10 cellular contexts compared by ENCODE assay signal in genomic region chr10:69338547-69339450, GRCh38.
DNase-seq lines count a peak whose midpoint lies in the region; ATAC-seq, FAIRE-seq and TF ChIP-seq lines count a peak whose summit lies in the region.
"Had no signal": no experiment of that assay in that cellular context is flagged by ENCODE, and none has a peak within 500 bp of the region (broad histone marks: within the 10 kb centered on the region; RNA-seq: fewer than 3 reads in every experiment).

No MANE protein-coding gene starts in this region.

- H4K8ac ChIP-seq in H1 (ENCODE audit: extremely low read depth, insufficient read depth, low read length) (no peak overlapping the region), neuronal stem cell (ENCODE audit: low read depth, low read length) (no peak overlapping the region)

- peak overlapping the region; percentile 23; the same call in 1 of the 2 replicates for H2BK20ac ChIP-seq in H1 (ENCODE audit: low read length)

- H3K9ac ChIP-seq in BLaER1 = peak overlapping the region; percentile 50
- H3K9ac ChIP-seq in H1 (replicated peaks in 1 of 4; ENCODE audit: extremely low read depth in 1 of 4, low read depth in 3 of 4, low read length in 3 of 4) = peak overlapping the region in 1 of 4 experiments; percentile 13; a peak in 1 of 7 replicates
- no peak overlapping the region for H3K9ac ChIP-seq in neuronal stem cell (ENCODE audit: low read depth, low read length, poor library complexity)

- TF ChIP-seq EP300 in H1 (IDR thresholded peaks at IDR 0.05; ENCODE audit: borderline replicate concordance in 1 of 2, low read depth in 2 of 2, low read length in 2 of 2) = no peak

- no peaks in the 10 kb centered on the region for H3K9me3 ChIP-seq in BLaER1
- no peaks in the 10 kb centered on the region; a peak in 1 of 4 replicates for H3K9me3 ChIP-seq in H1 (ENCODE audit: insufficient read depth in 2 of 2, low read depth in 1 of 2, low read length in 1 of 2)
- H3K9me3 ChIP-seq in neuronal stem cell (replicated peaks in 1 of 2; ENCODE audit: control insufficient read depth in 2 of 2, insufficient read depth in 1 of 2, low read depth in 1 of 2, low read length in 2 of 2) = no peaks in the 10 kb centered on the region

- no peak overlapping the region for H3K56ac ChIP-seq in H1 (replicated peaks; ENCODE audit: insufficient read length, low read depth, low read length)

- no peak overlapping the region for H3K4me3 ChIP-seq in BLaER1
- H3K4me3 ChIP-seq in H1 (ENCODE audit: extremely low read depth in 1 of 4, insufficient read depth in 2 of 4, low read depth in 3 of 4, low read length in 4 of 4) = no peak overlapping the region
- H3K4me3 ChIP-seq in neuronal stem cell (ENCODE audit: low read length in 2 of 2) = no peak overlapping the region

- peak overlapping the region; percentile 99 for H2AK5ac ChIP-seq in H1 (ENCODE audit: low read depth, low read length)
- no peak overlapping the region for H2AK5ac ChIP-seq in neuronal stem cell (ENCODE audit: low read depth, low read length)

- ATAC-seq in GM18867 (IDR thresholded peaks at IDR 0.05; ENCODE audit: unreplicated experiment) = no peak

- no peak for DNase-seq in H1 (ENCODE audit: low read depth in 1 of 2, low spot score in 2 of 2)
- no peak for DNase-seq in neuronal stem cell (ENCODE audit: low spot score)
- no peak for DNase-seq in DMS 273 treated with DMSO at 0.1 percent for 48 hours (lab: John Stamatoyannopoulos, UW)
- no peak for DNase-seq in erythroblast (lab: John Stamatoyannopoulos, UW)
- no peak for DNase-seq in SIG-M5 treated with dmso at 0.1 percent for 504 hours (lab: John Stamatoyannopoulos, UW; ENCODE audit: unreplicated experiment)
- DNase-seq: NCI-H526 treated with DMSO at 0.1 percent for 48 hours had no signal

- H2BK15ac ChIP-seq in H1 (ENCODE audit: low read length) = peak overlapping the region; percentile 74; the same call in 1 of the 2 replicates
- no peak overlapping the region for H2BK15ac ChIP-seq in neuronal stem cell (ENCODE audit: low read length)

- peak overlapping the region; percentile 95 for H2BK5ac ChIP-seq in H1 (ENCODE audit: low read depth, low read length)
- no peak overlapping the region for H2BK5ac ChIP-seq in neuronal stem cell (ENCODE audit: low read length)

- H2BK120ac ChIP-seq in H1 (replicated peaks; ENCODE audit: low read depth, low read length) = peak overlapping the region; percentile 56
- H2BK120ac ChIP-seq in neuronal stem cell (ENCODE audit: low read depth, low read length) = no peak overlapping the region

- peak overlapping the region in 1 of 4 donors; percentile 9 for H3K4me3 Mint-ChIP-seq in IgD-negative memory B cell

- H4K20me1 ChIP-seq in BLaER1 (peaks cover 42% of the 10 kb centered on the region), H1 (replicated peaks in 1 of 2; ENCODE audit: control insufficient read depth in 1 of 2, insufficient read depth in 2 of 2, low read length in 2 of 2) (no peaks in the 10 kb centered on the region)

- no peak for FAIRE-seq in H1 (lab: Jason Lieb, UNC)
- FAIRE-seq: G401.6 had no signal

- no peak for TF ChIP-seq CTCF in H1 (IDR thresholded peaks at IDR 0.05; ENCODE audit: control extremely low read depth in 1 of 3, insufficient read depth in 1 of 3, low read depth in 1 of 3, low read length in 3 of 3)

- H3K14ac ChIP-seq in H1 (ENCODE audit: insufficient read length) = no peak overlapping the region
- H3K14ac ChIP-seq in neuronal stem cell (ENCODE audit: low read length) = no peak overlapping the region

- peak overlapping the region; percentile 69 for H3K27ac ChIP-seq in BLaER1
- H3K27ac ChIP-seq in H1 (ENCODE audit: low read depth, low read length) = peak overlapping the region; percentile 61; the same call in 1 of the 2 replicates
- no peak overlapping the region for H3K27ac ChIP-seq in neuronal stem cell (replicated peaks; ENCODE audit: low read length)

- H3K9me3 Mint-ChIP-seq in IgD-negative memory B cell = no peaks in the 10 kb centered on the region

- no peak overlapping the region for H3K4ac ChIP-seq in H1 (replicated peaks; ENCODE audit: insufficient read length, low read depth, low read length)
- H3K4ac ChIP-seq in neuronal stem cell (ENCODE audit: low read length) = no peak overlapping the region

- H4K5ac ChIP-seq in H1 (ENCODE audit: insufficient read length, low read depth, low read length) = peak overlapping the region; percentile 35

- H3K36me3 ChIP-seq in BLaER1 (no peaks in the 10 kb centered on the region), H1 (ENCODE audit: control insufficient read depth in 2 of 4, insufficient read depth in 4 of 4, low read length in 3 of 4) (peaks cover 0 to 4% (median 0%) of the 10 kb centered on the region in 4 experiments; a peak in 3 of 8 replicates), neuronal stem cell (replicated peaks in 1 of 2; ENCODE audit: control insufficient read depth in 2 of 2, insufficient read depth in 2 of 2, low read length in 2 of 2) (peaks cover 0 to 2% of the 10 kb centered on the region in 2 donors)

- H3K79me1 ChIP-seq in H1 (ENCODE audit: low read depth, low read length) = peaks cover 34% of the 10 kb centered on the region; the same call in 1 of the 2 replicates
- H3K79me1 ChIP-seq in neuronal stem cell (ENCODE audit: low read depth, low read length) = peaks cover 8% of the 10 kb centered on the region

- TF ChIP-seq POLR2A in H1 (IDR thresholded peaks at IDR 0.05; ENCODE audit: control extremely low read depth in 1 of 2, low read depth in 2 of 2, low read length in 2 of 2) = no peak
- no peak for TF ChIP-seq POLR2A in erythroblast (IDR thresholded peaks at IDR 0.05; ENCODE audit: low read length)

- H3K23ac ChIP-seq in H1 (ENCODE audit: insufficient read length) (no peak overlapping the region), neuronal stem cell (ENCODE audit: low read depth, low read length, poor library complexity) (no peak overlapping the region)

- H3K23me2 ChIP-seq in H1 (ENCODE audit: low read depth, low read length) = peaks cover 3% of the 10 kb centered on the region; the same call in 1 of the 2 replicates

- peaks cover 8% of the 10 kb centered on the region for H3K36me3 Mint-ChIP-seq in IgD-negative memory B cell

- CTCF ChIA-PET in H1 (lab: Charles Lee; ENCODE audit: partially characterized antibody) = interaction anchor here (0.7 to 2.8 kb wide), 10 partner anchors 9 to 78 kb away, joined by 3 to 9 read pairs (median 4); no protein-coding TSS in a partner anchor

- H3K4me1 Mint-ChIP-seq in IgD-negative memory B cell = peaks cover 41 to 56% (median 56%) of the 10 kb centered on the region in 3 donors

- H2BK12ac ChIP-seq in H1 (ENCODE audit: low read depth, low read length) (peak overlapping the region; percentile 84), neuronal stem cell (ENCODE audit: low read length) (no peak overlapping the region)

- peak overlapping the region; percentile 98 for H3K18ac ChIP-seq in H1 (ENCODE audit: extremely low read depth, low read length)
- peak overlapping the region; percentile 84 for H3K18ac ChIP-seq in neuronal stem cell (ENCODE audit: low read length)

- H4K91ac ChIP-seq in H1 (replicated peaks; ENCODE audit: insufficient read length, low read length) (peak overlapping the region; percentile 90), neuronal stem cell (ENCODE audit: low read depth, low read length, poor library complexity) (no peak overlapping the region)

- POLR2A ChIA-PET in H1 (lab: Charles Lee; ENCODE audit: partially characterized antibody) = interaction anchor here (0.6 to 1.8 kb wide), 7 partner anchors 9 to 21 kb away, joined by 3 to 6 read pairs (median 3); no protein-coding TSS in a partner anchor

- H2AFZ ChIP-seq in H1 (ENCODE audit: low read length) (no peak overlapping the region), neuronal stem cell (ENCODE audit: low read length) (peak overlapping the region; percentile 11)

- TF ChIP-seq RAD21 in H1 (IDR thresholded peaks at IDR 0.05 in 1 of 2, conservative IDR thresholded peaks at IDR 0.05 in 1 of 2; ENCODE audit: low read depth in 2 of 2, low read length in 2 of 2) = no peak

- 82% methylated on average over 9 of the region's 9 CpGs; no CpG with 5 or more reads in 1 of the 2 experiments for WGBS in H1 (ENCODE audit: extremely low coverage in 1 of 2, insufficient coverage in 1 of 2, insufficient read length in 1 of 2, insufficient replicate concordance in 2 of 2, low coverage in 1 of 2, low lambda C conversion rate in 2 of 2, missing lambda C conversion rate in 1 of 2), 2 experiments
- no CpG with 5 or more reads among the region's 9 CpGs for WGBS in neuronal stem cell (ENCODE audit: extremely low coverage in 2 of 2, insufficient read length in 2 of 2, insufficient replicate concordance in 1 of 2), 2 donors

- H3K4me2 ChIP-seq in BLaER1 (peak overlapping the region; percentile 71), H1 (ENCODE audit: insufficient read depth in 1 of 2, low read depth in 2 of 2, low read length in 2 of 2) (no peak overlapping the region; a peak in 1 of 4 replicates), neuronal stem cell (ENCODE audit: insufficient read depth, low read length, poor library complexity, severe bottlenecking) (no peak overlapping the region)

- H3K27me3 ChIP-seq in BLaER1 (no peaks in the 10 kb centered on the region), H1 (replicated peaks in 1 of 4; ENCODE audit: control insufficient read depth in 3 of 4, extremely low read depth in 1 of 4, insufficient read depth in 3 of 4, low read length in 3 of 4) (no peaks in the 10 kb centered on the region), neuronal stem cell (ENCODE audit: control insufficient read depth in 3 of 3, insufficient read depth in 3 of 3, low read depth in 1 of 3, low read length in 3 of 3) (no peaks in the 10 kb centered on the region)

- peak overlapping the region in 2 of 3 donors; percentile 3 to 18 for H3K27ac Mint-ChIP-seq in IgD-negative memory B cell

- H3K4me1 ChIP-seq in BLaER1 (peaks cover 92% of the 10 kb centered on the region), H1 (replicated peaks in 1 of 4; ENCODE audit: control insufficient read depth in 3 of 4, insufficient read depth in 4 of 4, low read length in 3 of 4) (peaks cover 13 to 33% (median 25%) of the 10 kb centered on the region in 4 experiments), neuronal stem cell (ENCODE audit: control insufficient read depth in 2 of 2, insufficient read depth in 1 of 2, low read depth in 1 of 2, low read length in 2 of 2) (peaks cover 23 to 28% of the 10 kb centered on the region in 2 donors)

- no peaks in the 10 kb centered on the region for H3K27me3 Mint-ChIP-seq in IgD-negative memory B cell

- H3K79me2 ChIP-seq in H1 (ENCODE audit: control insufficient read depth in 1 of 2, insufficient read depth in 2 of 2, low read length in 2 of 2) = peaks cover 29 to 95% of the 10 kb centered on the region in 2 experiments

TF ChIP-seq in H1, 55 proteins besides CTCF, POLR2A, EP300 and RAD21:
- no peak for TF ChIP-seq SIN3A (conservative IDR thresholded peaks at IDR 0.05 in 1 of 2, IDR thresholded peaks at IDR 0.05 in 1 of 2; ENCODE audit: low read depth in 1 of 2, low read length in 2 of 2)
- no peak for TF ChIP-seq SP1 (IDR thresholded peaks at IDR 0.05; ENCODE audit: low read depth, low read length)
- no peak for TF ChIP-seq CREB1 (IDR thresholded peaks at IDR 0.05)
- no peak for TF ChIP-seq BACH1 (IDR thresholded peaks at IDR 0.05; ENCODE audit: low read length)
- TF ChIP-seq HDAC2 (IDR thresholded peaks at IDR 0.05; ENCODE audit: borderline replicate concordance in 1 of 2, low read depth in 2 of 2, low read length in 2 of 2) = no peak
- TF ChIP-seq YY1 (IDR thresholded peaks at IDR 0.05; ENCODE audit: low read depth, low read length) = no peak
